ENCODE assay signal across 1 cellular context in the genomic region with DNA sequence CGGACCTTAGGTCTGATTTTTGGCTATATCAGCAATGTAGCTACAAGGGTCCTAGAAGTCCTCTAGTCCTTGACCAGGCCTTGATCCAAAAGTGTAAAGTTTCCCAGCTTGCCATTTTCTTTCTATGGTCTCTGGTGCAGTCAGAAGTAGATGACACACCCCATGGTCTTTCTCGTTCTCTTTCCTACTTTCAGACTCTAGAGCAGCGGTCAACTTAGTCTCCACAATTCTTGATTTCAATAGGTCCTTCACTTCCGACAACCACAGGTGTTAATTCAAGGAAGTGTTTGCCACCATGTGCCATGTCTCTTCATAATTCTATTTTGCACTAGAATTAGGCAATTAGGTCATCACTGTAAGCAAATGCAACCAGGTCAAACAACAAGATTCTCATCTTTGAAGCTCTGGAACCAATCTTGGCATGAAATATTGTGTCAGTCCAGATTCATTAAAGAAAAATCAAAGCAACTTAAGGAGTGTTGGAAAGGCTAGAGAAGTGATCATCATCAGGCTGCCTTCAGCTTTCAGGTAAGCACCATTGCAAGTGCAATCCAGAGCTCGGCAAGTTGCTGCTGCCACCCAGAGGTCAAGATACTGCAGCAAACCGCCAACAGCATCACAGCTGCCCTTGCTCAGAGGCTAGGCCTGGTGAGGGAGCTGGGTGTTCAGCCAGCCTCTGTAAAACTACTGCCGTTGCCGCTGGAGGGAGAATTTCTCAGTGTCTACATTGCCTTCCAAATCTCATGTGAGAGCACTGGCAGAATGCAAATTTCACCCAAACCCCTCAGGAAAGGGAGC.
TF ChIP-seq lines count a peak whose summit lies in the region.

No MANE protein-coding gene starts in this region.

TF ChIP-seq in HepG2, 621 proteins besides CTCF, POLR2A, EP300 and RAD21 (continued from another document and continues in another):
- TF ChIP-seq, protein P1, sequence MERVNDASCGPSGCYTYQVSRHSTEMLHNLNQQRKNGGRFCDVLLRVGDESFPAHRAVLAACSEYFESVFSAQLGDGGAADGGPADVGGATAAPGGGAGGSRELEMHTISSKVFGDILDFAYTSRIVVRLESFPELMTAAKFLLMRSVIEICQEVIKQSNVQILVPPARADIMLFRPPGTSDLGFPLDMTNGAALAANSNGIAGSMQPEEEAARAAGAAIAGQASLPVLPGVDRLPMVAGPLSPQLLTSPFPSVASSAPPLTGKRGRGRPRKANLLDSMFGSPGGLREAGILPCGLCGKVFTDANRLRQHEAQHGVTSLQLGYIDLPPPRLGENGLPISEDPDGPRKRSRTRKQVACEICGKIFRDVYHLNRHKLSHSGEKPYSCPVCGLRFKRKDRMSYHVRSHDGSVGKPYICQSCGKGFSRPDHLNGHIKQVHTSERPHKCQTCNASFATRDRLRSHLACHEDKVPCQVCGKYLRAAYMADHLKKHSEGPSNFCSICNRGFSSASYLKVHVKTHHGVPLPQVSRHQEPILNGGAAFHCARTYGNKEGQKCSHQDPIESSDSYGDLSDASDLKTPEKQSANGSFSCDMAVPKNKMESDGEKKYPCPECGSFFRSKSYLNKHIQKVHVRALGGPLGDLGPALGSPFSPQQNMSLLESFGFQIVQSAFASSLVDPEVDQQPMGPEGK (CRISPR knock-in tag; IDR thresholded peaks at IDR 0.05) = no peak
- TF ChIP-seq KLF12 (CRISPR knock-in tag; IDR thresholded peaks at IDR 0.05; ENCODE audit: borderline replicate concordance) (no peak), ZNF451 (CRISPR knock-in tag; IDR thresholded peaks at IDR 0.05) (no peak), KLF11 (CRISPR knock-in tag; IDR thresholded peaks at IDR 0.05) (no peak), ZNF160 (CRISPR knock-in tag; IDR thresholded peaks at IDR 0.05) (no peak), ZNF331 (CRISPR knock-in tag; IDR thresholded peaks at IDR 0.05) (peak; percentile 51; the same call in 1 of the 2 replicates), FOSL1 (CRISPR knock-in tag; IDR thresholded peaks at IDR 0.05; ENCODE audit: borderline replicate concordance) (no peak), RXRB (CRISPR knock-in tag; IDR thresholded peaks at IDR 0.05; ENCODE audit: borderline replicate concordance) (no peak), ZFY (CRISPR knock-in tag; IDR thresholded peaks at IDR 0.05) (0 out of 2 replicates have a peak, but pooled peaks have one; percentile 18), KDM3A (CRISPR knock-in tag; IDR thresholded peaks at IDR 0.05; ENCODE audit: low read depth) (no peak), NFE2L1 (CRISPR knock-in tag; IDR thresholded peaks at IDR 0.05; ENCODE audit: borderline replicate concordance) (no peak), CREM (IDR thresholded peaks at IDR 0.05) (no peak), CREM (CRISPR knock-in tag; IDR thresholded peaks at IDR 0.05) (no peak), ZMYM2 (CRISPR knock-in tag; IDR thresholded peaks at IDR 0.05) (no peak), ZNF33B (CRISPR knock-in tag; IDR thresholded peaks at IDR 0.05) (0 out of 2 replicates have a peak, but pooled peaks have one; percentile 38), ZNF121 (CRISPR knock-in tag; IDR thresholded peaks at IDR 0.05) (no peak), SMC3 (IDR thresholded peaks at IDR 0.05; ENCODE audit: low read length) (peak; percentile 49), MXI1 (IDR thresholded peaks at IDR 0.05; ENCODE audit: borderline replicate concordance, low read depth, low read length) (no peak), HHEX (CRISPR knock-in tag; IDR thresholded peaks at IDR 0.05) (no peak), REL (CRISPR knock-in tag; conservative IDR thresholded peaks at IDR 0.05) (no peak), MLLT10 (CRISPR knock-in tag; IDR thresholded peaks at IDR 0.05) (no peak), ZSCAN29 (CRISPR knock-in tag; conservative IDR thresholded peaks at IDR 0.05) (no peak), FIP1L1 (IDR thresholded peaks at IDR 0.05; ENCODE audit: borderline replicate concordance, insufficient read depth, low read depth, low read length) (no peak), ZNF747 (CRISPR knock-in tag; IDR thresholded peaks at IDR 0.05; ENCODE audit: borderline replicate concordance) (no peak), ZNF550 (CRISPR knock-in tag; IDR thresholded peaks at IDR 0.05; ENCODE audit: borderline replicate concordance) (no peak), ZNF282 (IDR thresholded peaks at IDR 0.05; ENCODE audit: partially characterized antibody) (no peak), ZNF569 (CRISPR knock-in tag; IDR thresholded peaks at IDR 0.05; ENCODE audit: borderline replicate concordance) (no peak), ZKSCAN8 (CRISPR knock-in tag; IDR thresholded peaks at IDR 0.05; ENCODE audit: borderline replicate concordance) (no peak), REXO4 (CRISPR knock-in tag; IDR thresholded peaks at IDR 0.05; ENCODE audit: borderline replicate concordance) (no peak), ZKSCAN5 (CRISPR knock-in tag; IDR thresholded peaks at IDR 0.05) (no peak), KDM2A (CRISPR knock-in tag; IDR thresholded peaks at IDR 0.05; ENCODE audit: borderline replicate concordance, low read depth) (peak; percentile 29; the same call in 1 of the 2 replicates), ZNF180 (CRISPR knock-in tag; IDR thresholded peaks at IDR 0.05; ENCODE audit: borderline replicate concordance, low read depth) (no peak), ZFP37 (CRISPR knock-in tag; IDR thresholded peaks at IDR 0.05; ENCODE audit: borderline replicate concordance) (no peak), ZNF746 (CRISPR knock-in tag; IDR thresholded peaks at IDR 0.05) (peak; percentile 31; the same call in 1 of the 2 replicates), KLF9 (CRISPR knock-in tag; IDR thresholded peaks at IDR 0.05; ENCODE audit: low read depth) (no peak), HNF4G (IDR thresholded peaks at IDR 0.05; ENCODE audit: borderline replicate concordance, low read depth, low read length) (no peak), HNF4G (CRISPR knock-in tag; IDR thresholded peaks at IDR 0.05; ENCODE audit: borderline replicate concordance, low read depth) (no peak), HNRNPL (IDR thresholded peaks at IDR 0.05; ENCODE audit: low read depth, low read length) (no peak), FLYWCH1 (CRISPR knock-in tag; IDR thresholded peaks at IDR 0.05) (no peak), PTBP1 (IDR thresholded peaks at IDR 0.05; ENCODE audit: low read depth, low read length, poor library complexity, severe bottlenecking) (no peak), ZNF350 (CRISPR knock-in tag; IDR thresholded peaks at IDR 0.05; ENCODE audit: borderline replicate concordance, low read depth) (no peak)
- TF ChIP-seq, protein P2, sequence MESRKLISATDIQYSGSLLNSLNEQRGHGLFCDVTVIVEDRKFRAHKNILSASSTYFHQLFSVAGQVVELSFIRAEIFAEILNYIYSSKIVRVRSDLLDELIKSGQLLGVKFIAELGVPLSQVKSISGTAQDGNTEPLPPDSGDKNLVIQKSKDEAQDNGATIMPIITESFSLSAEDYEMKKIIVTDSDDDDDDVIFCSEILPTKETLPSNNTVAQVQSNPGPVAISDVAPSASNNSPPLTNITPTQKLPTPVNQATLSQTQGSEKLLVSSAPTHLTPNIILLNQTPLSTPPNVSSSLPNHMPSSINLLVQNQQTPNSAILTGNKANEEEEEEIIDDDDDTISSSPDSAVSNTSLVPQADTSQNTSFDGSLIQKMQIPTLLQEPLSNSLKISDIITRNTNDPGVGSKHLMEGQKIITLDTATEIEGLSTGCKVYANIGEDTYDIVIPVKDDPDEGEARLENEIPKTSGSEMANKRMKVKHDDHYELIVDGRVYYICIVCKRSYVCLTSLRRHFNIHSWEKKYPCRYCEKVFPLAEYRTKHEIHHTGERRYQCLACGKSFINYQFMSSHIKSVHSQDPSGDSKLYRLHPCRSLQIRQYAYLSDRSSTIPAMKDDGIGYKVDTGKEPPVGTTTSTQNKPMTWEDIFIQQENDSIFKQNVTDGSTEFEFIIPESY (CRISPR knock-in tag; IDR thresholded peaks at IDR 0.05) = no peak
- TF ChIP-seq, protein P3, sequence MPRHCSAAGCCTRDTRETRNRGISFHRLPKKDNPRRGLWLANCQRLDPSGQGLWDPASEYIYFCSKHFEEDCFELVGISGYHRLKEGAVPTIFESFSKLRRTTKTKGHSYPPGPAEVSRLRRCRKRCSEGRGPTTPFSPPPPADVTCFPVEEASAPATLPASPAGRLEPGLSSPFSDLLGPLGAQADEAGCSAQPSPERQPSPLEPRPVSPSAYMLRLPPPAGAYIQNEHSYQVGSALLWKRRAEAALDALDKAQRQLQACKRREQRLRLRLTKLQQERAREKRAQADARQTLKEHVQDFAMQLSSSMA (CRISPR knock-in tag; IDR thresholded peaks at IDR 0.05) = no peak
- TF ChIP-seq, protein P4, sequence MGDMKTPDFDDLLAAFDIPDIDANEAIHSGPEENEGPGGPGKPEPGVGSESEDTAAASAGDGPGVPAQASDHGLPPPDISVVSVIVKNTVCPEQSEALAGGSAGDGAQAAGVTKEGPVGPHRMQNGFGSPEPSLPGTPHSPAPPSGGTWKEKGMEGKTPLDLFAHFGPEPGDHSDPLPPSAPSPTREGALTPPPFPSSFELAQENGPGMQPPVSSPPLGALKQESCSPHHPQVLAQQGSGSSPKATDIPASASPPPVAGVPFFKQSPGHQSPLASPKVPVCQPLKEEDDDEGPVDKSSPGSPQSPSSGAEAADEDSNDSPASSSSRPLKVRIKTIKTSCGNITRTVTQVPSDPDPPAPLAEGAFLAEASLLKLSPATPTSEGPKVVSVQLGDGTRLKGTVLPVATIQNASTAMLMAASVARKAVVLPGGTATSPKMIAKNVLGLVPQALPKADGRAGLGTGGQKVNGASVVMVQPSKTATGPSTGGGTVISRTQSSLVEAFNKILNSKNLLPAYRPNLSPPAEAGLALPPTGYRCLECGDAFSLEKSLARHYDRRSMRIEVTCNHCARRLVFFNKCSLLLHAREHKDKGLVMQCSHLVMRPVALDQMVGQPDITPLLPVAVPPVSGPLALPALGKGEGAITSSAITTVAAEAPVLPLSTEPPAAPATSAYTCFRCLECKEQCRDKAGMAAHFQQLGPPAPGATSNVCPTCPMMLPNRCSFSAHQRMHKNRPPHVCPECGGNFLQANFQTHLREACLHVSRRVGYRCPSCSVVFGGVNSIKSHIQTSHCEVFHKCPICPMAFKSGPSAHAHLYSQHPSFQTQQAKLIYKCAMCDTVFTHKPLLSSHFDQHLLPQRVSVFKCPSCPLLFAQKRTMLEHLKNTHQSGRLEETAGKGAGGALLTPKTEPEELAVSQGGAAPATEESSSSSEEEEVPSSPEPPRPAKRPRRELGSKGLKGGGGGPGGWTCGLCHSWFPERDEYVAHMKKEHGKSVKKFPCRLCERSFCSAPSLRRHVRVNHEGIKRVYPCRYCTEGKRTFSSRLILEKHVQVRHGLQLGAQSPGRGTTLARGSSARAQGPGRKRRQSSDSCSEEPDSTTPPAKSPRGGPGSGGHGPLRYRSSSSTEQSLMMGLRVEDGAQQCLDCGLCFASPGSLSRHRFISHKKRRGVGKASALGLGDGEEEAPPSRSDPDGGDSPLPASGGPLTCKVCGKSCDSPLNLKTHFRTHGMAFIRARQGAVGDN (CRISPR knock-in tag; IDR thresholded peaks at IDR 0.05) = no peak
- TF ChIP-seq, protein P5, sequence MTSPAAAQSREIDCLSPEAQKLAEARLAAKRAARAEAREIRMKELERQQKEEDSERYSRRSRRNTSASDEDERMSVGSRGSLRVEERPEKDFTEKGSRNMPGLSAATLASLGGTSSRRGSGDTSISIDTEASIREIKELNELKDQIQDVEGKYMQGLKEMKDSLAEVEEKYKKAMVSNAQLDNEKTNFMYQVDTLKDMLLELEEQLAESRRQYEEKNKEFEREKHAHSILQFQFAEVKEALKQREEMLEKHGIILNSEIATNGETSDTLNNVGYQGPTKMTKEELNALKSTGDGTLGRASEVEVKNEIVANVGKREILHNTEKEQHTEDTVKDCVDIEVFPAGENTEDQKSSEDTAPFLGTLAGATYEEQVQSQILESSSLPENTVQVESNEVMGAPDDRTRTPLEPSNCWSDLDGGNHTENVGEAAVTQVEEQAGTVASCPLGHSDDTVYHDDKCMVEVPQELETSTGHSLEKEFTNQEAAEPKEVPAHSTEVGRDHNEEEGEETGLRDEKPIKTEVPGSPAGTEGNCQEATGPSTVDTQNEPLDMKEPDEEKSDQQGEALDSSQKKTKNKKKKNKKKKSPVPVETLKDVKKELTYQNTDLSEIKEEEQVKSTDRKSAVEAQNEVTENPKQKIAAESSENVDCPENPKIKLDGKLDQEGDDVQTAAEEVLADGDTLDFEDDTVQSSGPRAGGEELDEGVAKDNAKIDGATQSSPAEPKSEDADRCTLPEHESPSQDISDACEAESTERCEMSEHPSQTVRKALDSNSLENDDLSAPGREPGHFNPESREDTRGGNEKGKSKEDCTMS (CRISPR knock-in tag; conservative IDR thresholded peaks at IDR 0.05) = no peak
- TF ChIP-seq, protein P6, sequence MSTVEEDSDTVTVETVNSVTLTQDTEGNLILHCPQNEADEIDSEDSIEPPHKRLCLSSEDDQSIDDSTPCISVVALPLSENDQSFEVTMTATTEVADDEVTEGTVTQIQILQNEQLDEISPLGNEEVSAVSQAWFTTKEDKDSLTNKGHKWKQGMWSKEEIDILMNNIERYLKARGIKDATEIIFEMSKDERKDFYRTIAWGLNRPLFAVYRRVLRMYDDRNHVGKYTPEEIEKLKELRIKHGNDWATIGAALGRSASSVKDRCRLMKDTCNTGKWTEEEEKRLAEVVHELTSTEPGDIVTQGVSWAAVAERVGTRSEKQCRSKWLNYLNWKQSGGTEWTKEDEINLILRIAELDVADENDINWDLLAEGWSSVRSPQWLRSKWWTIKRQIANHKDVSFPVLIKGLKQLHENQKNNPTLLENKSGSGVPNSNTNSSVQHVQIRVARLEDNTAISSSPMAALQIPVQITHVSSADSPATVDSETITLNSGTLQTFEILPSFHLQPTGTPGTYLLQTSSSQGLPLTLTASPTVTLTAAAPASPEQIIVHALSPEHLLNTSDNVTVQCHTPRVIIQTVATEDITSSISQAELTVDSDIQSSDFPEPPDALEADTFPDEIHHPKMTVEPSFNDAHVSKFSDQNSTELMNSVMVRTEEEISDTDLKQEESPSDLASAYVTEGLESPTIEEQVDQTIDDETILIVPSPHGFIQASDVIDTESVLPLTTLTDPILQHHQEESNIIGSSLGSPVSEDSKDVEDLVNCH (CRISPR knock-in tag; IDR thresholded peaks at IDR 0.05) = no peak
- TF ChIP-seq, protein P7, sequence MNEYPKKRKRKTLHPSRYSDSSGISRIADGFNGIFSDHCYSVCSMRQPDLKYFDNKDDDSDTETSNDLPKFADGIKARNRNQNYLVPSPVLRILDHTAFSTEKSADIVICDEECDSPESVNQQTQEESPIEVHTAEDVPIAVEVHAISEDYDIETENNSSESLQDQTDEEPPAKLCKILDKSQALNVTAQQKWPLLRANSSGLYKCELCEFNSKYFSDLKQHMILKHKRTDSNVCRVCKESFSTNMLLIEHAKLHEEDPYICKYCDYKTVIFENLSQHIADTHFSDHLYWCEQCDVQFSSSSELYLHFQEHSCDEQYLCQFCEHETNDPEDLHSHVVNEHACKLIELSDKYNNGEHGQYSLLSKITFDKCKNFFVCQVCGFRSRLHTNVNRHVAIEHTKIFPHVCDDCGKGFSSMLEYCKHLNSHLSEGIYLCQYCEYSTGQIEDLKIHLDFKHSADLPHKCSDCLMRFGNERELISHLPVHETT (CRISPR knock-in tag; conservative IDR thresholded peaks at IDR 0.05) = no peak
- TF ChIP-seq, protein P8, sequence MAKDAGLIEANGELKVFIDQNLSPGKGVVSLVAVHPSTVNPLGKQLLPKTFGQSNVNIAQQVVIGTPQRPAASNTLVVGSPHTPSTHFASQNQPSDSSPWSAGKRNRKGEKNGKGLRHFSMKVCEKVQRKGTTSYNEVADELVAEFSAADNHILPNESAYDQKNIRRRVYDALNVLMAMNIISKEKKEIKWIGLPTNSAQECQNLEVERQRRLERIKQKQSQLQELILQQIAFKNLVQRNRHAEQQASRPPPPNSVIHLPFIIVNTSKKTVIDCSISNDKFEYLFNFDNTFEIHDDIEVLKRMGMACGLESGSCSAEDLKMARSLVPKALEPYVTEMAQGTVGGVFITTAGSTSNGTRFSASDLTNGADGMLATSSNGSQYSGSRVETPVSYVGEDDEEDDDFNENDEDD (CRISPR knock-in tag; IDR thresholded peaks at IDR 0.05; ENCODE audit: borderline replicate concordance) = no peak
